In the genomic region with DNA sequence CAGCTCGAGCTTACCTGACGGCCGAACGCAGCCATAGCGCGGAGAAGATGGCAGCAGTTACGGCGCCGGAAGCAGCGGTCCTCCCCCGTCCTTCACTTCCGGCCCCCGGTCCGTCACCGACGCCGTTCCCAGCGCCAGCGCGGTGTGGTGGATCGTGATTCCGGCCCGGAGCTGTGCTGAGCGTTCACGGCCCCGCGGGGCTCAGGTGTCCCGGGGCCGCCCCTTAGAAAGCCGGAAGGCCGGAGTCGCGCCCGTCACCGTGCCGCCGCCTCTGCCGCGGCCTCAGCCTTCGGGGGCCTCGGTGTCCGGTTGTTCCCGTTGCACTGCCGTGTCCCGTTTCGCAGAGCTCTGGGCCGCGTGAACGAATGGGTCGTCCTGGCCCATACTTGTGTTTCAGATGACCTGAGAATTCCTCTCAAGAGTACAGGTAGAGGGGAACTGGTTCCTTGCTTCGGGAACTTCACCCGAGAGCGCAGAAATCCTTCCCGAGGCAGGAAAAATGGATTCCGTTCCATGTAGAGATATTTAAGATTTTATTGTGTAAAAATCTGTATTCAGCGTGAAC, we compare ENCODE assay signal across 2 cellular contexts.
TF ChIP-seq lines count a peak whose summit lies in the region.

A gene with protein sequence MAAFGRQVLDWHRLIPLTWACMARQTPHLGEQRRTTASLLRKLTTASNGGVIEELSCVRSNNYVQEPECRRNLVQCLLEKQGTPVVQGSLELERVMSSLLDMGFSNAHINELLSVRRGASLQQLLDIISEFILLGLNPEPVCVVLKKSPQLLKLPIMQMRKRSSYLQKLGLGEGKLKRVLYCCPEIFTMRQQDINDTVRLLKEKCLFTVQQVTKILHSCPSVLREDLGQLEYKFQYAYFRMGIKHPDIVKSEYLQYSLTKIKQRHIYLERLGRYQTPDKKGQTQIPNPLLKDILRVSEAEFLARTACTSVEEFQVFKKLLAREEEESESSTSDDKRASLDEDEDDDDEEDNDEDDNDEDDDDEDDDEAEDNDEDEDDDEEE (minus strand): TSS at position 49 of the 565 bp plus-strand sequence. CDS start 14 bp downstream, at position 35.

TF ChIP-seq in IMR-90, 13 proteins besides CTCF, POLR2A, EP300 and RAD21 (continued from another document):
- TF ChIP-seq USF2 (IDR thresholded peaks at IDR 0.05; ENCODE audit: low read depth, low read length) (0 out of 2 replicates have a peak, but pooled peaks have one; percentile 5), MAZ (IDR thresholded peaks at IDR 0.05; ENCODE audit: borderline replicate concordance, low read depth, low read length) (peak; percentile 99), RCOR1 (IDR thresholded peaks at IDR 0.05; ENCODE audit: insufficient replicate concordance, low read length) (peak; percentile 33)

TF ChIP-seq in PFSK-1, 5 proteins besides CTCF, POLR2A, EP300 and RAD21:
- TF ChIP-seq REST (IDR thresholded peaks at IDR 0.05; ENCODE audit: insufficient read depth in 1 of 2, low read depth in 2 of 2, low read length in 2 of 2), result no peak
- peak; percentile 76 for TF ChIP-seq POLR2AphosphoS5 (IDR thresholded peaks at IDR 0.05; ENCODE audit: low read depth, low read length)
- TF ChIP-seq FOXP2 (optimal IDR thresholded peaks at IDR 0.05; ENCODE audit: borderline replicate concordance, extremely low read depth, extremely low read length, insufficient read depth), result peak; percentile 98
- TF ChIP-seq SIN3A (IDR thresholded peaks at IDR 0.05; ENCODE audit: borderline replicate concordance, insufficient read depth, low read length), result no peak
- TF ChIP-seq TAF1 (IDR thresholded peaks at IDR 0.05; ENCODE audit: borderline replicate concordance, insufficient read depth, low read length), result peak; percentile 77
